In the genomic region with DNA sequence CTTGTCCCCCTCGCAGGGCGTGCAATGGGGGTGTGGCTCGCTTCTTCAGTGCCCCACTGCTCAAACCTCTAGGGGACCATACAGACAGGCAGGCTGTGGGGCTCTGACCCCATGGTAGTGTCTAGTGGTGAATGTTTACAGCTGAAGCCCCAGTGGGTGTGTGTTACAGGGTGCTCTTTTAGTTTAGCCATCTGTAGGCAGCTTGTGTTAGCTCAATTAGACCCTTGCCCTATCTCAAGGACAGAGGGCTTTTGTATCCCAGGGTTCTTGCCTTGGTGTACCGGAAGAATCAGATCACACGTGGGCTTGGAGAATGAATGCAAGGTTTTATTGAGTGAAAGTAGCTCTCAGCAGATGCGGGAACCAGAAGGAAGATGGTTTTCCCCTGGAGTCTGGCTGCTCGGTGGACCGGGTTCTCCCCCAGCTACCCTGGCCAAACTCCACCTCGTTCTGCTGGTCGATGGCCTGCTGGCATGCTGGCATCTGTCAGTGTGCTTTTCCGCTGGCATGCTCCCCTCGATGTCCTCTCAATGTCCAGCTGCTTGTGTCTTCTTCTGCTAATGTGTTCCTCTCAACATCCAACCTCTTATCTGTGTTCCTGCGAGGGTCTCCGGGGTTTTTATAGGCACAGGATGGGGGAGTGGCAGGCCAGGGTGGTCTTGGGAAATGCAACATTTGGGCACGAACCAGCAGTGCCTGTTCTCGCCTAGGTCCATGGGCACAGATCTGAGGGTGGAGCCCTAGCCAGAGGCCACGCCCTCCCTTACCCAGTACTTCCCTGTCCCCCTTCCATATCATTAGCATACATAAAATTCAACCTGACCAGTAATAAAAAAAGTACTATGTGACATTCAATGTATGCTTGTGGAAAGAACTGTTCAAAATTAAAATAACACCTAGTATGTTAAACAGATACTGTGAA, we compare ENCODE assay signal across 20 cellular contexts.
"Had no signal": no experiment of that assay in that cellular context is flagged by ENCODE, and none has a peak within 500 bp of the region (broad histone marks: within the 10 kb centered on the region; RNA-seq: fewer than 3 reads in every experiment).

No MANE protein-coding gene starts in this region.

- H3K27ac ChIP-seq: heart left ventricle, vagina had no signal

- H3K4me3 ChIP-seq: heart left ventricle, tibial nerve, vagina had no signal

- H3K9me3 Mint-ChIP-seq: activated naive CD8-positive, alpha-beta T cell treated with anti-CD3 and anti-CD28 coated beads, Interleukin-2, amount 10 ng/mL, durations not matched to agents 7 days and 5 days; natural killer cell; T-cell had no signal

- H3K27me3 Mint-ChIP-seq: activated naive CD8-positive, alpha-beta T cell treated with anti-CD3 and anti-CD28 coated beads, Interleukin-2, amount 10 ng/mL, durations not matched to agents 7 days and 5 days; progenitor cell of endocrine pancreas; T-cell had no signal

- H3K27me3 ChIP-seq: heart left ventricle, tibial nerve, vagina had no signal

- H3K4me3 Mint-ChIP-seq: activated naive CD8-positive, alpha-beta T cell treated with anti-CD3 and anti-CD28 coated beads, Interleukin-2, amount 10 ng/mL, durations not matched to agents 7 days and 5 days; natural killer cell; T-cell had no signal

- H3K27ac Mint-ChIP-seq: activated naive CD8-positive, alpha-beta T cell treated with anti-CD3 and anti-CD28 coated beads, Interleukin-2, amount 10 ng/mL, durations not matched to agents 7 days and 5 days; progenitor cell of endocrine pancreas had no signal

- H3K36me3 Mint-ChIP-seq: natural killer cell had no signal

- H3K9me3 ChIP-seq: heart left ventricle, tibial nerve, vagina had no signal

- DNase-seq: activated CD4-positive, alpha-beta T cell treated with anti-CD3 and anti-CD28 coated beads, Interleukin-2, amount 50 U/mL, for 4 hours; activated effector memory CD4-positive, alpha-beta T cell treated with anti-CD3 and anti-CD28 coated beads, Interleukin-2, amount 50 U/mL, for 16 hours; activated naive CD8-positive, alpha-beta T cell treated with anti-CD3 and anti-CD28 coated beads, Interleukin-2, amount 10 ng/mL, durations not matched to agents 7 days and 5 days; activated T-cell treated with anti-CD3 and anti-CD28 coated beads, Interleukin-2, amount 50 U/mL, for 1 hour; anterior cingulate cortex; effector memory CD4-positive, alpha-beta T cell; heart left ventricle; left cardiac atrium; natural killer cell; occipital lobe; right cardiac atrium; small intestine; stimulated activated CD4-positive, alpha-beta T cell treated with anti-CD3 and anti-CD28 coated beads, Interleukin-4, amount 100 ng/mL, for 24 hours; stimulated activated naive CD4-positive, alpha-beta T cell; T-cell; T-helper 9 cell had no signal

- ATAC-seq: activated CD4-positive, CD25-positive, alpha-beta regulatory T cell treated with anti-CD3 and anti-CD28 coated beads, Interleukin-2, amount 50 U/mL, for 24 hours; heart left ventricle; left cardiac atrium; natural killer cell; right cardiac atrium; T-cell had no signal
